Comparison of ENCODE assay signal across 8 cellular contexts in genomic region chr2:207135801-207136457, GRCh38. TPM values are rescaled to one million over a fixed set of nuclear protein-coding genes. Genes with fewer than 3 reads are reported as not detected.
DNase-seq lines count a peak whose midpoint lies in the region; ATAC-seq and TF ChIP-seq lines count a peak whose summit lies in the region.

No MANE protein-coding gene starts in this region.

- H3K9me3 Mint-ChIP-seq in activated T-helper 2 cell treated with anti-CD3 and anti-CD28 coated beads, Interferon-gamma antibody, Interleukin-2, Interleukin-4, amounts not matched to agents 10 μg/mL and 5 μg/mL and 100 μg/mL, durations not matched to agents 14 hours and 24 hours and 36 hours = no peaks in the 10 kb centered on the region

- no peak for DNase-seq in activated T-helper 2 cell treated with anti-CD3 and anti-CD28 coated beads, Interferon-gamma antibody, Interleukin-2, Interleukin-4, amounts not matched to agents 10 μg/mL and 5 μg/mL and 100 μg/mL, durations not matched to agents 14 hours and 24 hours and 36 hours (ENCODE audit: low spot score)
- no peak for DNase-seq in LoVo (ENCODE audit: low spot score)
- DNase-seq in inferior parietal cortex (ENCODE audit: extremely low spot score) = no peak
- no peak for DNase-seq in mucosa of descending colon

- H3K27ac Mint-ChIP-seq in activated T-helper 2 cell treated with anti-CD3 and anti-CD28 coated beads, Interferon-gamma antibody, Interleukin-2, Interleukin-4, amounts not matched to agents 10 μg/mL and 5 μg/mL and 100 μg/mL, durations not matched to agents 14 hours and 24 hours and 36 hours = peak overlapping the region; percentile 38

- peak; percentile 44 for ATAC-seq in HG03103 (IDR thresholded peaks at IDR 0.05; ENCODE audit: low read depth, unreplicated experiment)
- no peak for ATAC-seq in HG02840 (IDR thresholded peaks at IDR 0.05; ENCODE audit: low FRiP score, unreplicated experiment)
- ATAC-seq in mucosa of descending colon = no peak

- H3K4me2 ChIP-seq in BLaER1 = peak overlapping the region; percentile 54

- H3K4me3 Mint-ChIP-seq in activated T-helper 2 cell treated with anti-CD3 and anti-CD28 coated beads, Interferon-gamma antibody, Interleukin-2, Interleukin-4, amounts not matched to agents 10 μg/mL and 5 μg/mL and 100 μg/mL, durations not matched to agents 14 hours and 24 hours and 36 hours (ENCODE audit: low read depth) = no peak overlapping the region

- H3K36me3 ChIP-seq in BLaER1 (no peaks in the 10 kb centered on the region), muscle layer of duodenum (ENCODE audit: control insufficient read depth in 1 of 2, insufficient read depth in 2 of 2, low read length in 2 of 2) (no peaks in the 10 kb centered on the region), mucosa of descending colon (ENCODE audit: low read depth) (no peaks in the 10 kb centered on the region)

- no peak for TF ChIP-seq CTCF in mucosa of descending colon (IDR thresholded peaks at IDR 0.05)

- no peaks in the 10 kb centered on the region for H4K20me1 ChIP-seq in BLaER1

- no peak overlapping the region for H3K4me3 ChIP-seq in BLaER1
- H3K4me3 ChIP-seq in muscle layer of duodenum (ENCODE audit: low read depth in 1 of 2, low read length in 2 of 2) = no peak overlapping the region
- no peak overlapping the region for H3K4me3 ChIP-seq in mucosa of descending colon

- H3K27ac ChIP-seq in BLaER1 = peak overlapping the region; percentile 28; the same call in 1 of the 2 replicates
- H3K27ac ChIP-seq in muscle layer of duodenum (ENCODE audit: low read length) = peak overlapping the region; percentile 64

- H3K36me3 Mint-ChIP-seq in activated T-helper 2 cell treated with anti-CD3 and anti-CD28 coated beads, Interferon-gamma antibody, Interleukin-2, Interleukin-4, amounts not matched to agents 10 μg/mL and 5 μg/mL and 100 μg/mL, durations not matched to agents 14 hours and 24 hours and 36 hours (ENCODE audit: low read depth) = peaks cover 61% of the 10 kb centered on the region

- no peak overlapping the region for H3K9ac ChIP-seq in BLaER1

- no peaks in the 10 kb centered on the region for H3K27me3 ChIP-seq in BLaER1
- no peaks in the 10 kb centered on the region for H3K27me3 ChIP-seq in muscle layer of duodenum (ENCODE audit: low read depth, low read length)

- H3K4me1 ChIP-seq in BLaER1 (peaks cover 18% of the 10 kb centered on the region), muscle layer of duodenum (ENCODE audit: control insufficient read depth in 1 of 2, insufficient read depth in 2 of 2, low read length in 2 of 2) (peaks cover 25 to 67% of the 10 kb centered on the region in 2 donors), mucosa of descending colon (ENCODE audit: low read depth) (peaks cover 3% of the 10 kb centered on the region)

- H3K27me3 Mint-ChIP-seq in activated T-helper 2 cell treated with anti-CD3 and anti-CD28 coated beads, Interferon-gamma antibody, Interleukin-2, Interleukin-4, amounts not matched to agents 10 μg/mL and 5 μg/mL and 100 μg/mL, durations not matched to agents 14 hours and 24 hours and 36 hours (ENCODE audit: low read depth) = no peaks in the 10 kb centered on the region

- H3K4me1 Mint-ChIP-seq in activated T-helper 2 cell treated with anti-CD3 and anti-CD28 coated beads, Interferon-gamma antibody, Interleukin-2, Interleukin-4, amounts not matched to agents 10 μg/mL and 5 μg/mL and 100 μg/mL, durations not matched to agents 14 hours and 24 hours and 36 hours (ENCODE audit: low read depth) = peaks cover 44% of the 10 kb centered on the region

- H3K9me3 ChIP-seq in BLaER1 = no peaks in the 10 kb centered on the region
- H3K9me3 ChIP-seq in muscle layer of duodenum (ENCODE audit: control insufficient read depth in 1 of 2, low read length in 2 of 2) = no peaks in the 10 kb centered on the region
- H3K9me3 ChIP-seq in mucosa of descending colon = no peaks in the 10 kb centered on the region

- intact Hi-C loops in activated T-helper 2 cell treated with anti-CD3 and anti-CD28 coated beads, Interferon-gamma antibody, Interleukin-2, Interleukin-4, amounts not matched to agents 10 μg/mL and 5 μg/mL and 100 μg/mL, durations not matched to agents 14 hours and 24 hours and 36 hours (cut with micrococcal nuclease) = no loop called here
- intact Hi-C loops in mucosa of descending colon (cut with DNase I, micrococcal nuclease) = no loop called here

RNA-seq across cellular contexts. Expression of gene KLF7, which starts 29.8 kb away (rescaled TPM):
- total RNA-seq in activated T-helper 2 cell treated with anti-CD3 and anti-CD28 coated beads, Interferon-gamma antibody, Interleukin-2, Interleukin-4, amounts not matched to agents 10 μg/mL and 5 μg/mL and 100 μg/mL, durations not matched to agents 14 hours and 24 hours and 36 hours = 16.6 and 19.3 TPM in 2 replicates
- total RNA-seq in mucosa of descending colon = 10 to 100 TPM in 2 of 3 donors, 1 to 10 TPM in 1; 6.7 to 32.7 (median 12.9) TPM
